ENCODE assay signal across 8 cellular contexts in the genomic region with DNA sequence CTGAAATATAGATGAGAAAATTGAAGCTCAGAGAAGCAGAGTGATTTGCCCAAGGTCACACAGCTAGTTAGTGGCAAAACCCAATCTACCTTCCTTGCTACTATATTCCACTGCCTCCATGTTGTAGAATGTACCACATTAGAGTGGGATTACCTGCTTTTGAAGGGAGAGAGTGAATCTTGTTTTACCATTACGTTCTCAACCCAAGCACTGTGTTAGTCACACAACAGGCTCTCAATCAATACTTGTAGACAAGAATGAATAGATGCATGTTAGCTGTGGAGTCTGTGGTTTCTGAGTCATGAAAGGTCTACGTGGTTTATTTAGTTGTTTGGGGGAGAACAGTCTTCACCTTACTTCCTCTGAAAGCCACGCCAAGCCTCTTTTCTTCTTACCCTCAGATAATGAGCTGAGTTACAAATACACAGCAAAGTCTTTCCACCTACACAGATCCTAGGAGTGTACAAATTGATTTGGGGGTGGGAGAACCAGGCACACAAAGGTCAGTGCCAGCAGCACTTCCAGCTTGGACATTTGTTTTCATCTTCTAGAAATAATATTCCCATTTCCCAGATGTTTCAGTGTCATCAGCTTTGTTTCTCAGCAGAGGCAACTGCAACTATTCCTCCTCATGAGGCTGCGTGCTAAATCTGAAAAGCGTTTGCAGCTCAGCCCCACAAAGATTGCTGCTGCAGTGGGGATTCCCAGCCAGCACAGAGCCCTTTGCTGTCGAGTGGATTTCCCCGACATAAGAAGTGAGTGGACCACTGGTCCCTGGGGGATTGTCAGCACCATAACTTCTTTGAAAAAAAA.
DNase-seq lines count a peak whose midpoint lies in the region; ATAC-seq and TF ChIP-seq lines count a peak whose summit lies in the region.

No MANE protein-coding gene starts in this region.

- intact Hi-C loops in CD4-positive, alpha-beta T cell (cut with DNase I, micrococcal nuclease): loop anchor here (1.0 to 5.0 kb wide), 9 partner anchors 22 to 96 kb away; partner anchors contain the start of genes EGR2 (in 2 of the 2) and ADO (in 1 of the 2)
- intact Hi-C loops in lower lobe of right lung (cut with DNase I) (no loop called here), aorta (cut with DNase I) (no loop called here), prostate gland (cut with DNase I) (no loop called here)

- H3K36me3 Mint-ChIP-seq in CD4-positive, alpha-beta T cell (ENCODE audit: low read depth): no peaks in the 10 kb centered on the region

- WGBS in aorta, 2 donors: 72 to 78% methylated on average over 7 of the region's 7 CpGs
- WGBS in prostate gland: 78% methylated on average over 7 of the region's 7 CpGs

- CTCF ChIA-PET in CD4-positive, alpha-beta T cell (lab: Charles Lee): interaction anchor here (0.9 to 3.4 kb wide), 11 partner anchors 16 to 122 kb away, joined by 3 to 18 read pairs (median 4); partner anchors contain the start of gene ADO

- peaks cover 4% of the 10 kb centered on the region for H3K4me1 ChIP-seq in lower lobe of right lung
- H3K4me1 ChIP-seq in aorta (ENCODE audit: control insufficient read depth in 1 of 2, insufficient read depth in 2 of 2, low read length in 2 of 2): no peaks in the 10 kb centered on the region
- H3K4me1 ChIP-seq in prostate gland (replicated peaks): no peaks in the 10 kb centered on the region

- ATAC-seq in CD4-positive, alpha-beta T cell (ENCODE audit: poor library complexity): peak; percentile 87
- ATAC-seq in GM21390 (IDR thresholded peaks at IDR 0.05; ENCODE audit: unreplicated experiment): peak; percentile 86
- peak; percentile 39 to 51 for ATAC-seq in lower lobe of right lung
- ATAC-seq in aorta (ENCODE audit: low FRiP score): no peak

- POLR2A ChIA-PET in CD4-positive, alpha-beta T cell (lab: Charles Lee): interaction anchor here (0.7 to 3.2 kb wide), 24 partner anchors 9 to 400 kb away, joined by 3 to 38 read pairs (median 5); partner anchors contain the start of genes ADO, EGR2 and NRBF2

- peak in 9 of 10 experiments; percentile 12 to 61 (median 31) for DNase-seq in CD4-positive, alpha-beta T cell
- DNase-seq in HPDE6-E6E7 (ENCODE audit: extremely low spot score): peak; percentile 49
- peak; percentile 84 for DNase-seq in activated CD8-positive, alpha-beta memory T cell treated with anti-CD3 and anti-CD28 coated beads for 24 hours
- no peak for DNase-seq in lower lobe of right lung
- DNase-seq in aorta: no peak
- DNase-seq in middle frontal gyrus (ENCODE audit: extremely low spot score, low spot score): no peak
- DNase-seq in prostate gland (ENCODE audit: low spot score): no peak

- H3K9me3 Mint-ChIP-seq in CD4-positive, alpha-beta T cell: no peaks in the 10 kb centered on the region

- H3K4me3 Mint-ChIP-seq in CD4-positive, alpha-beta T cell: peak overlapping the region; percentile 56

- H3K4me3 ChIP-seq in lower lobe of right lung (no peak overlapping the region), aorta (ENCODE audit: low read length in 2 of 2) (no peak overlapping the region), prostate gland (no peak overlapping the region)

- no peak overlapping the region for H3K27ac Mint-ChIP-seq in CD4-positive, alpha-beta T cell

- no peak for TF ChIP-seq CTCF in CD4-positive, alpha-beta T cell (IDR thresholded peaks at IDR 0.05)
- TF ChIP-seq CTCF in lower lobe of right lung (IDR thresholded peaks at IDR 0.05): no peak
- no peak for TF ChIP-seq CTCF in prostate gland (IDR thresholded peaks at IDR 0.05)

- H3K4me1 Mint-ChIP-seq in CD4-positive, alpha-beta T cell (ENCODE audit: low read depth): peaks cover 6% of the 10 kb centered on the region

- H3K27me3 Mint-ChIP-seq in CD4-positive, alpha-beta T cell: no peaks in the 10 kb centered on the region

- no peaks in the 10 kb centered on the region for H3K36me3 ChIP-seq in lower lobe of right lung
- no peaks in the 10 kb centered on the region for H3K36me3 ChIP-seq in aorta (ENCODE audit: control insufficient read depth in 1 of 2, insufficient read depth in 2 of 2, low read length in 1 of 2)
- no peaks in the 10 kb centered on the region for H3K36me3 ChIP-seq in prostate gland

- peak overlapping the region; percentile 66 for H3K27ac ChIP-seq in CD4-positive, alpha-beta T cell (ENCODE audit: low read depth, low read length)
- H3K27ac ChIP-seq in lower lobe of right lung (no peak overlapping the region), aorta (ENCODE audit: low read depth in 1 of 2, low read length in 2 of 2) (no peak overlapping the region), prostate gland (no peak overlapping the region)

- no peaks in the 10 kb centered on the region for H3K9me3 ChIP-seq in CD4-positive, alpha-beta T cell (ENCODE audit: control insufficient read depth, low read length)
- no peaks in the 10 kb centered on the region for H3K9me3 ChIP-seq in lower lobe of right lung
- H3K9me3 ChIP-seq in aorta (ENCODE audit: control insufficient read depth, low read length): peaks cover 2% of the 10 kb centered on the region
- no peaks in the 10 kb centered on the region for H3K9me3 ChIP-seq in prostate gland

- TF ChIP-seq POLR2A in prostate gland (IDR thresholded peaks at IDR 0.05): no peak

- no peaks in the 10 kb centered on the region for H3K27me3 ChIP-seq in CD4-positive, alpha-beta T cell (ENCODE audit: control insufficient read depth, insufficient read depth, low read length)
- no peaks in the 10 kb centered on the region for H3K27me3 ChIP-seq in lower lobe of right lung (ENCODE audit: low read depth)
- no peaks in the 10 kb centered on the region for H3K27me3 ChIP-seq in aorta (ENCODE audit: control insufficient read depth in 1 of 2, insufficient read depth in 2 of 2, low read length in 1 of 2)
- no peaks in the 10 kb centered on the region for H3K27me3 ChIP-seq in prostate gland (replicated peaks; ENCODE audit: insufficient read depth)

Comparison
In these comparisons a context has a peak if more than half of its experiments do, and no peak if none do; other contexts are left out.
1. DNase-seq: peak in CD4-positive, alpha-beta T cell (9 of 10), HPDE6-E6E7 (single experiment) and activated CD8-positive, alpha-beta memory T cell treated with anti-CD3 and anti-CD28 coated beads for 24 hours (single experiment); none in lower lobe of right lung (single experiment), aorta (0 of 2), middle frontal gyrus (single experiment) and prostate gland (single experiment).
2. intact Hi-C loops: an anchor here in CD4-positive, alpha-beta T cell (1.0 to 5.0 kb wide); none called in lower lobe of right lung, aorta and prostate gland.